Comparison of ENCODE assay signal across 1 cellular context in the genomic region with DNA sequence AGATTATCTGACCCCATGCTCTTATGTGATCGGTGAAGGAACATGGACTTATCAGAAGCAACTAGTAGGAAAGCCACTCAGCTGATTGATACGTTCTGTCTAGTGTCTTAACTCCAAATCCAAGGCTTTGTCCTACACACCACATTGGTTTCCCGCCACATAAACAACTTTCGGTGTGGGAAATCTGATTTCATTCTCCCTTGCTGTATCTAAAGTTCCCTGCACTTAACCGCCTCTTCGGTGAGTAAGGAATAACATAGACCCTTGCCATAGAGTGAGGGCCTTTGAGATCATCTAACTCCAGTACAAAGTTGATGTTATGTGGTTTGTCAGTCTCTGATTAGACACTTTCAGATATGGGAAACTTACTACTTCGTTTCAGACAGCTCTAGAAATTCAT.
TF ChIP-seq lines count a peak whose summit lies in the region.

No MANE protein-coding gene starts in this region.

TF ChIP-seq in IMR-90, 13 proteins besides CTCF, POLR2A, EP300 and RAD21 (continued from another document):
- TF ChIP-seq, protein P1, sequence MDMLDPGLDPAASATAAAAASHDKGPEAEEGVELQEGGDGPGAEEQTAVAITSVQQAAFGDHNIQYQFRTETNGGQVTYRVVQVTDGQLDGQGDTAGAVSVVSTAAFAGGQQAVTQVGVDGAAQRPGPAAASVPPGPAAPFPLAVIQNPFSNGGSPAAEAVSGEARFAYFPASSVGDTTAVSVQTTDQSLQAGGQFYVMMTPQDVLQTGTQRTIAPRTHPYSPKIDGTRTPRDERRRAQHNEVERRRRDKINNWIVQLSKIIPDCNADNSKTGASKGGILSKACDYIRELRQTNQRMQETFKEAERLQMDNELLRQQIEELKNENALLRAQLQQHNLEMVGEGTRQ (IDR thresholded peaks at IDR 0.05; ENCODE audit: low read depth, low read length): no peak
- TF ChIP-seq FOS (IDR thresholded peaks at IDR 0.05; ENCODE audit: low read depth, low read length) (no peak), RFX5 (IDR thresholded peaks at IDR 0.05; ENCODE audit: low read depth, low read length) (no peak), MAZ (IDR thresholded peaks at IDR 0.05; ENCODE audit: borderline replicate concordance, low read depth, low read length) (no peak), NFE2L2 (IDR thresholded peaks at IDR 0.05; ENCODE audit: low read depth, low read length) (no peak), RCOR1 (IDR thresholded peaks at IDR 0.05; ENCODE audit: insufficient replicate concordance, low read length) (no peak), CEBPB (IDR thresholded peaks at IDR 0.05; ENCODE audit: low read depth, low read length) (no peak), CHD1 (IDR thresholded peaks at IDR 0.05; ENCODE audit: low read depth, low read length) (no peak), MXI1 (IDR thresholded peaks at IDR 0.05; ENCODE audit: borderline replicate concordance, low read depth, low read length) (no peak)
- TF ChIP-seq, protein P2, sequence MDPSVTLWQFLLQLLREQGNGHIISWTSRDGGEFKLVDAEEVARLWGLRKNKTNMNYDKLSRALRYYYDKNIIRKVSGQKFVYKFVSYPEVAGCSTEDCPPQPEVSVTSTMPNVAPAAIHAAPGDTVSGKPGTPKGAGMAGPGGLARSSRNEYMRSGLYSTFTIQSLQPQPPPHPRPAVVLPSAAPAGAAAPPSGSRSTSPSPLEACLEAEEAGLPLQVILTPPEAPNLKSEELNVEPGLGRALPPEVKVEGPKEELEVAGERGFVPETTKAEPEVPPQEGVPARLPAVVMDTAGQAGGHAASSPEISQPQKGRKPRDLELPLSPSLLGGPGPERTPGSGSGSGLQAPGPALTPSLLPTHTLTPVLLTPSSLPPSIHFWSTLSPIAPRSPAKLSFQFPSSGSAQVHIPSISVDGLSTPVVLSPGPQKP (IDR thresholded peaks at IDR 0.05; ENCODE audit: borderline replicate concordance, low read depth, low read length): no peak
